ENCODE assay signal across 11 cellular contexts in the genomic region with DNA sequence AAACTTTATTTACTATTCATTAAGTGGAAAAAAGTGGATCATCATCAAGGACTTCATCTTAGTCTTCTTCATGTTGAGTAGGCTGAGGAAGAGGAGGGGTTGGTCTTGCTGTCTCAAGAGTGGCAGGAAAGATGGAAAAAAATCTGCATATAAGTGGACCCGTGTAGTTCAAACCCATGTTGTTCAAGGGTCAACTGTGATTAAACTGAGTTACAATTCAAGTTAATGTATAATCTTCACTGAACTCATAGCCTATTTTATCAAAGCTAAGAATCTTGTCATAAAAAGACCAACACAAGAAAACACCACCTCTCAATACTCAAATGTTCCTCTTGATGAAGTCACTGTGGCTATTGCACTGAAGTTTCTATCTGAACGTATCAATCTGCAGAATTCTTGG.
"Had no signal": no experiment of that assay in that cellular context is flagged by ENCODE, and none has a peak within 500 bp of the region (broad histone marks: within the 10 kb centered on the region; RNA-seq: fewer than 3 reads in every experiment).

No MANE protein-coding gene starts in this region.

- H3K27ac ChIP-seq: GM23248 had no signal

- H3K9ac ChIP-seq: GM23248 had no signal

- H3K36me3 ChIP-seq: HAP-1 had no signal

- DNase-seq: GM23248, GOT3, H7, H9, HCEC 1CT, HFFc6 had no signal

- H3K4me1 ChIP-seq: HAP-1 had no signal

- H3K4me2 ChIP-seq: GM23338 had no signal

- H2AFZ ChIP-seq: GM23248, GM23338 had no signal

- ATAC-seq: GM23338, HCT116 had no signal

- H3K4me3 ChIP-seq: GM23248, GM23338, HAP-1 had no signal

- FAIRE-seq: H1, H54 had no signal
